In the genomic region with DNA sequence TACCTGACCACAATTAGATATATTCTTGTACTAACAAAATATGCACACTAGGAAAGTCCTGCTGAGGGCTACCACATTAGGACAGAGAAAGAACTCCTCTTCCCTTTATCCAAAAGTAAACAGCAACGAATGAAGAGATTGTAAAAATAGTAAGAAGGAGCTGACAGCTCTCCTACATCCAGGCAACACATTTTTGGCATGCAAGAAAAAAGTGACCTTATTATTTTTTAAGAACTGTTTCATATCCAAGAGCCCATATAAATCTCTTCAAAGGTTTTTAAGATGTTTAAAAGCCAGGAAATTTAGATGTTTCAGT, we compare ENCODE assay signal across 22 cellular contexts.
"Had no signal": no experiment of that assay in that cellular context is flagged by ENCODE, and none has a peak within 500 bp of the region (broad histone marks: within the 10 kb centered on the region; RNA-seq: fewer than 3 reads in every experiment).

No MANE protein-coding gene starts in this region.

- DNase-seq: IMR-90, Karpas-422, KG1, MG63, NCI-H1092, NCI-H1105 treated with DMSO at 0.1 percent for 48 hours, NCI-H1417 treated with DMSO at 0.1 percent for 48 hours, NCI-H146, NCI-H1694 treated with DMSO at 0.1 percent for 48 hours, NCI-H2029, NCI-H2081 treated with DMSO at 0.1 percent for 48 hours, NCI-H2171, NCI-H345, NCI-H446 treated with DMSO at 0.1 percent for 48 hours, NCI-H510A treated with DMSO at 0.1 percent for 48 hours, NCI-H526 treated with DMSO at 0.1 percent for 48 hours, NCI-H774, RPMI8226, SHP77 treated with DMSO at 0.1 percent for 48 hours, SJCRH30 had no signal

- H3K27me3 ChIP-seq: MG63, SJCRH30 had no signal

- H3K4me3 ChIP-seq: MG63, SJCRH30 had no signal

- H3K27ac ChIP-seq: SJCRH30 had no signal

- H3K36me3 ChIP-seq: MG63, SJCRH30 had no signal

- ATAC-seq: HepG2, SK-N-SH treated with all-trans-retinoic acid at 6 μM for 48 hours had no signal

- H3K9me3 ChIP-seq: MG63, SJCRH30 had no signal
